In the genomic region with DNA sequence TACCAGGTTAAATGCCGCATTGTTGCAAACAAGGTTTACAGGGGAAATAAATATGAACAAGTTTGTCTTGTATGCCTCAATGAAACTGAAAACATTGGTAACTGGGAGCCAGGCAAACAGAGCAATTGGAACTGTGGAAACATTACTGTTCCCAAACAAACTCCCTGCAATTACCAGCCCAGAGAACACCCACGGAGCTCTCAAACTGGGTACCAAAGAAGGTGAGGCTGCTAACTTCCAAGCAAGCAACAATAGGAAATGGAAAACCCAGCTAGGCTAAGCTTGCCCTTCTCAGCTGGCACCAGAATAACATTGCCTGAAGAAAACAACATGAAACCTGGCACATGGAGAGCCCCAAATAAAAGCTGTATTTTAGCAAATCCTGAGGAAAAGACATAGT, we compare ENCODE assay signal across 20 cellular contexts.
"Had no signal": no experiment of that assay in that cellular context is flagged by ENCODE, and none has a peak within 500 bp of the region (broad histone marks: within the 10 kb centered on the region; RNA-seq: fewer than 3 reads in every experiment).

No MANE protein-coding gene starts in this region.

- H3K9me3 ChIP-seq: esophagus squamous epithelium, gastrocnemius medialis, mucosa of descending colon, spleen, testis, upper lobe of right lung had no signal

- DNase-seq: activated naive CD4-positive, alpha-beta T cell; activated naive CD8-positive, alpha-beta T cell treated with anti-CD3 and anti-CD28 coated beads for 36 hours; activated T-cell treated with anti-CD3 and anti-CD28 coated beads, Interleukin-2, amount 50 U/mL, for 1 hour; amniotic stem cell; cortex of kidney; endodermal cell; esophagus squamous epithelium; gastrocnemius medialis; hypothalamus; left colon; mucosa of descending colon; retina; spleen; stimulated activated CD4-positive, alpha-beta T cell treated with anti-CD3 and anti-CD28 coated beads, Interleukin-4, amount 100 ng/mL, for 1 hour; stimulated activated naive CD4-positive, alpha-beta T cell; T-cell; testis; upper lobe of right lung; WERI-Rb-1 had no signal

- ATAC-seq: activated T-helper 17 cell treated with anti-CD3 and anti-CD28 coated beads, Interleukin-2, amount 50 U/mL, for 72 hours; gastrocnemius medialis; left colon; mucosa of descending colon; T-cell; upper lobe of right lung had no signal

- H3K27ac ChIP-seq: esophagus squamous epithelium, gastrocnemius medialis, spleen, testis, upper lobe of right lung, WERI-Rb-1 had no signal

- H3K27me3 ChIP-seq: esophagus squamous epithelium, gastrocnemius medialis, spleen, testis, upper lobe of right lung had no signal

- H3K4me3 ChIP-seq: esophagus squamous epithelium, gastrocnemius medialis, mucosa of descending colon, spleen, testis, upper lobe of right lung had no signal

- H3K36me3 ChIP-seq: esophagus squamous epithelium, gastrocnemius medialis, spleen, upper lobe of right lung, WERI-Rb-1 had no signal

- H3K4me1 ChIP-seq: esophagus squamous epithelium, gastrocnemius medialis, spleen, testis, upper lobe of right lung had no signal
